In the genomic region with DNA sequence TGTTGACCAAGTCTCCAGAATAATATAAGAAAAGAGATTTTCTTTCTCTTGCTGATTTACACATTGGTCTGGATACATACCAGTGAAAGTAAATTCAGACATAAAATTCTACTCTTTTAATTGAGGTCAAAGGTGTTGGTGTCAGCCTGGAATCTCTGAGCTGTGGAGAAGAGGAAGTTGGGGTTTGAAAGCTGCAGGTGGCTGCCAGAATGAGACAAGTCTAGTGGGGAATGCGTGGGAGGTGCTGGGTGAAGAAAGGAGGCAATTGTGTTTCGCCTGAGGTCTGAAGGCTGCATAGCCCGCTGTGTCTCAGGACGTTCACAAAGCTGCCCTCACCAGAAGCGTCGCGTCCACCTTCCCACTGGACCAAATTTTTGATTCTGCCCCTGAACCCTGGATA, we compare ENCODE assay signal across 9 cellular contexts. TPM values are rescaled to one million over a fixed set of nuclear protein-coding genes. Genes with fewer than 3 reads are reported as not detected.
DNase-seq lines count a peak whose midpoint lies in the region; ATAC-seq and TF ChIP-seq lines count a peak whose summit lies in the region.
"Had no signal": no experiment of that assay in that cellular context is flagged by ENCODE, and none has a peak within 500 bp of the region (broad histone marks: within the 10 kb centered on the region; RNA-seq: fewer than 3 reads in every experiment).

No MANE protein-coding gene starts in this region.

- H3K4me1 Mint-ChIP-seq in natural killer cell treated with Interleukin-12 subunit alpha and Interleukin-12 subunit beta and Interleukin-15 and Interleukin-18, amount 100 ng/mL, for 72 hours (ENCODE audit: low read depth in 2 of 2): peaks cover 8 to 10% of the 10 kb centered on the region in 2 donors

- no peaks in the 10 kb centered on the region for H3K9me3 Mint-ChIP-seq in natural killer cell treated with Interleukin-12 subunit alpha and Interleukin-12 subunit beta and Interleukin-15 and Interleukin-18, amount 100 ng/mL, for 72 hours
- H3K9me3 Mint-ChIP-seq: naive thymus-derived CD8-positive, alpha-beta T cell had no signal

- no peak overlapping the region for H3K27ac Mint-ChIP-seq in natural killer cell treated with Interleukin-12 subunit alpha and Interleukin-12 subunit beta and Interleukin-15 and Interleukin-18, amount 100 ng/mL, for 72 hours

- peaks cover 0 to 8% of the 10 kb centered on the region in 2 donors for H3K27me3 Mint-ChIP-seq in natural killer cell treated with Interleukin-12 subunit alpha and Interleukin-12 subunit beta and Interleukin-15 and Interleukin-18, amount 100 ng/mL, for 72 hours
- H3K27me3 Mint-ChIP-seq: naive thymus-derived CD8-positive, alpha-beta T cell had no signal

- DNase-seq in GM13977 (ENCODE audit: low spot score): peak; percentile 29
- DNase-seq in KBM-7: peak; percentile 93
- DNase-seq in germinal center (ENCODE audit: low spot score): peak; percentile 58
- no peak for DNase-seq in NCI-H524 treated with DMSO at 0.1 percent for 48 hours (lab: John Stamatoyannopoulos, UW)
- no peak for DNase-seq in natural killer cell treated with Interleukin-12 subunit alpha and Interleukin-12 subunit beta and Interleukin-15 and Interleukin-18, amount 100 ng/mL, for 72 hours (ENCODE audit: low spot score)
- DNase-seq in cortex of kidney (lab: John Stamatoyannopoulos, UW): no peak
- no peak for DNase-seq in NCI-H146 treated with DMSO at 0.1 percent for 48 hours (lab: John Stamatoyannopoulos, UW; ENCODE audit: unreplicated experiment)

- in situ Hi-C loops in GM13977 (cut with MboI; ENCODE audit: low pct_unique_long_range_greater_than_20kb, low sequenced_read_pairs, unreplicated experiment) (no loop called here), KBM-7 (cut with MboI; ENCODE audit: low pct_unique_long_range_greater_than_20kb, low sequenced_read_pairs) (no loop called here)

- no peak for TF ChIP-seq CTCF in GM13977 (IDR thresholded peaks at IDR 0.05; ENCODE audit: extremely low read depth, insufficient read depth, missing control alignments)

- no peak overlapping the region for H3K4me3 Mint-ChIP-seq in natural killer cell treated with Interleukin-12 subunit alpha and Interleukin-12 subunit beta and Interleukin-15 and Interleukin-18, amount 100 ng/mL, for 72 hours
- H3K4me3 Mint-ChIP-seq: naive thymus-derived CD8-positive, alpha-beta T cell had no signal

- no peaks in the 10 kb centered on the region for H3K36me3 Mint-ChIP-seq in natural killer cell treated with Interleukin-12 subunit alpha and Interleukin-12 subunit beta and Interleukin-15 and Interleukin-18, amount 100 ng/mL, for 72 hours
- H3K36me3 Mint-ChIP-seq: naive thymus-derived CD8-positive, alpha-beta T cell had no signal

- peak; percentile 84 for ATAC-seq in GM21529 (IDR thresholded peaks at IDR 0.05; ENCODE audit: unreplicated experiment)
- no peak for ATAC-seq in natural killer cell treated with Interleukin-12 subunit alpha and Interleukin-12 subunit beta and Interleukin-15 and Interleukin-18, amount 100 ng/mL, for 72 hours

RNA-seq across cellular contexts. Expression of a gene that starts 31.2 kb away (rescaled TPM):
- under 1 TPM; 0.10 to 0.45 TPM for total RNA-seq in natural killer cell treated with Interleukin-12 subunit alpha and Interleukin-12 subunit beta and Interleukin-15 and Interleukin-18, amount 100 ng/mL, for 72 hours

Comparison
In these comparisons a context has a peak if more than half of its experiments do, and no peak if none do; other contexts are left out.
1. DNase-seq: peak in GM13977 (single experiment), KBM-7 (single experiment) and germinal center (single experiment); none in NCI-H524 treated with DMSO at 0.1 percent for 48 hours (single experiment), natural killer cell treated with Interleukin-12 subunit alpha and Interleukin-12 subunit beta and Interleukin-15 and Interleukin-18, amount 100 ng/mL, for 72 hours (single experiment), cortex of kidney (single experiment) and NCI-H146 treated with DMSO at 0.1 percent for 48 hours (single experiment).